Comparison of ENCODE assay signal across 10 cellular contexts in the genomic region with DNA sequence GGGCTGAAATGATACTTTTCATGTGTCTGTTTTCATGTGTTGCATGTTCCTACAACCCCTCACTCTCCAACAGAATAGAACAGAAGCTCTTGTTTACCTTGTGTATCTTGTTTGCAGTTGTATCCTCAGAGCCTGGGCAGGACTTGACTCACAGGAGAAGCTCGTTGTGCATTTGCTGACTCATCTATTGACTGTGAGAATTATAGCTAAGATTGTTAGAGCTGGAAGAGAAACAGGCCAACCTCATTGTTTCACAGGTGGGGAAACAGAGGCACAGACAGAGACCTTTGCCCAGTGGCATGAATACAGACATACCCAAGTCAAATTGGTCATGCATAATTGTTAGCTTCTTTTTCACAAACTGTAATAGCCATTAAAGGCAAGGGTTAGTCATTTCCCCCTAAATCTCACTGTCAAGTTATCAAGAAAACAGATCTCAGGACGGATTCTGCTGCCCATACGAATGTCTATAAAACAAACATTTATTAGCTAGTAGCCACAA. TPM values are rescaled to one million over a fixed set of nuclear protein-coding genes. Genes with fewer than 3 reads are reported as not detected.
DNase-seq lines count a peak whose midpoint lies in the region; ATAC-seq, FAIRE-seq and TF ChIP-seq lines count a peak whose summit lies in the region.
"Had no signal": no experiment of that assay in that cellular context is flagged by ENCODE, and none has a peak within 500 bp of the region (broad histone marks: within the 10 kb centered on the region; RNA-seq: fewer than 3 reads in every experiment).

No MANE protein-coding gene starts in this region.

- H3K27me3 ChIP-seq in SJSA1 (replicated peaks) = no peaks in the 10 kb centered on the region

- TF ChIP-seq POLR2A in GM18505 (IDR thresholded peaks at IDR 0.05; ENCODE audit: borderline replicate concordance, extremely low read depth, insufficient read depth, insufficient read length) = no peak

- H3K27ac ChIP-seq in SJSA1 = peak overlapping the region; percentile 73

- DNase-seq in GM03348 (ENCODE audit: low spot score) (peak; percentile 61), SJSA1 (ENCODE audit: low read depth in 1 of 2, low spot score in 2 of 2) (peak; percentile 80 to 89), fibroblast of peridontal ligament (ENCODE audit: extremely low read depth) (peak; percentile 42), skeletal muscle cell (ENCODE audit: low read depth) (peak; percentile 51), frontal cortex (ENCODE audit: low spot score in 2 of 2) (no peak)
- DNase-seq: NCI-H187 had no signal

- ATAC-seq in HG03378 (IDR thresholded peaks at IDR 0.05; ENCODE audit: unreplicated experiment) = no peak
- no peak for ATAC-seq in GM18505 (IDR thresholded peaks at IDR 0.05; ENCODE audit: unreplicated experiment)
- no peak for ATAC-seq in GM19455 (IDR thresholded peaks at IDR 0.05; ENCODE audit: unreplicated experiment)

- no peaks in the 10 kb centered on the region for H3K36me3 ChIP-seq in SJSA1

- no peak overlapping the region for H3K4me3 ChIP-seq in SJSA1
- no peak overlapping the region for H3K4me3 ChIP-seq in skeletal muscle cell (ENCODE audit: low read depth, low read length)

- no peaks in the 10 kb centered on the region for H3K9me3 ChIP-seq in SJSA1 (replicated peaks)

- H3K4me1 ChIP-seq in SJSA1 (replicated peaks) = peaks cover 56% of the 10 kb centered on the region

- FAIRE-seq in frontal cortex (lab: Jason Lieb, UNC) = no peak
- FAIRE-seq: endometrium had no signal

RNA-seq across cellular contexts. Expression of a gene that starts 4.6 kb away (rescaled TPM):
- 6.3 and 7.8 TPM in 2 replicates for total RNA-seq in SJSA1 (2014; rRNA removed; shearing (Covaris generic))
- total RNA-seq in frontal cortex = 5.7 TPM

RNA-seq across cellular contexts. Expression of a gene that starts 30.0 kb away (rescaled TPM):
- not detected in 2 replicates for total RNA-seq in SJSA1 (2014; rRNA removed; shearing (Covaris generic))
- 0.82 TPM for total RNA-seq in frontal cortex

Comparison
In these comparisons a context has a peak if more than half of its experiments do, and no peak if none do; other contexts are left out.
1. DNase-seq: peak in GM03348 (single experiment), SJSA1 (2 of 2), fibroblast of peridontal ligament (single experiment) and skeletal muscle cell (single experiment); none in frontal cortex (0 of 2).